ENCODE assay signal across 13 cellular contexts in the genomic region with DNA sequence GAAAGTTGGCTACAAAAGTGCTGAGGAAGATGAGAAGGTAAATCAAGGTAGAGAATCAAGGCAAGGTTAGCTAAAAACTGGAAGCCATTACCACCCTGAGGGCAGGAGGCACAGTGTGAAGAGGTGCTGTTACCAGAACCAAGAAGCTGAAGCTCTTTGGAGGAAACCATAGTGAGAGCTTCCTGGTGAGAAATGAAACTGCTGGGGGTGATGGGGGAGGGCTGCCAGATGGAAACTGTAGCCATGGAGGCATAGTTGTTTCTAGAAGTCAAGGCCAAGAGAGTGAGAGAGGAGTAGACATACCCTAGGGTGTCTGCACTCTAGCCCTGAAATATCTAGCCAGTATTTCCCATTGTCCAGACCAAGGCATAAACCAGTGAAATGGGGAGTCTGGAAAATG. TPM values are rescaled to one million over a fixed set of nuclear protein-coding genes. Genes with fewer than 3 reads are reported as not detected.
DNase-seq lines count a peak whose midpoint lies in the region; ATAC-seq and TF ChIP-seq lines count a peak whose summit lies in the region.
"Had no signal": no experiment of that assay in that cellular context is flagged by ENCODE, and none has a peak within 500 bp of the region (broad histone marks: within the 10 kb centered on the region; RNA-seq: fewer than 3 reads in every experiment).

No MANE protein-coding gene starts in this region.

- H3K27me3 ChIP-seq in esophagus squamous epithelium: peaks cover 0 to 3% (median 0%) of the 10 kb centered on the region in 4 donors
- H3K27me3 ChIP-seq in H7 (ENCODE audit: control insufficient read depth, insufficient read depth, low read length): no peaks in the 10 kb centered on the region; the same call in 1 of the 2 replicates
- H3K27me3 ChIP-seq: BLaER1 treated with 17β-estradiol and CSF1 and Interleukin-3, amounts not matched to agents 10 nM and 100 nM had no signal

- H3K4me3 ChIP-seq in GM12865 (ENCODE audit: low read depth, low read length) (no peak overlapping the region), esophagus squamous epithelium (no peak overlapping the region), H7 (ENCODE audit: insufficient read depth, low read depth, low read length) (no peak overlapping the region)
- H3K4me3 ChIP-seq: BLaER1 treated with 17β-estradiol and CSF1 and Interleukin-3, amounts not matched to agents 10 nM and 100 nM had no signal

- peak; percentile 78 for ATAC-seq in GM19328 (IDR thresholded peaks at IDR 0.05; ENCODE audit: unreplicated experiment)
- ATAC-seq in HG02870 (IDR thresholded peaks at IDR 0.05; ENCODE audit: unreplicated experiment): peak; percentile 64

- TF ChIP-seq POLR2A in esophagus squamous epithelium (IDR thresholded peaks at IDR 0.05): no peak

- no peaks in the 10 kb centered on the region for H3K4me1 ChIP-seq in esophagus squamous epithelium

- H3K9me3 ChIP-seq in esophagus squamous epithelium: no peaks in the 10 kb centered on the region
- H3K9me3 ChIP-seq: BLaER1 treated with 17β-estradiol and CSF1 and Interleukin-3, amounts not matched to agents 10 nM and 100 nM had no signal

- TF ChIP-seq CTCF in GM12865 (IDR thresholded peaks at IDR 0.05; ENCODE audit: insufficient read depth, low read depth, low read length, missing control alignments): no peak
- TF ChIP-seq CTCF in esophagus squamous epithelium (IDR thresholded peaks at IDR 0.05): no peak

- DNase-seq in GM12865 (ENCODE audit: low read depth) (peak; percentile 66), KBM-7 (peak; percentile 3), dedifferentiated amniotic fluid mesenchymal stem cell (ENCODE audit: extremely low spot score) (no peak), esophagus squamous epithelium (lab: John Stamatoyannopoulos, UW) (no peak), NCI-H82 treated with DMSO at 0.1 percent for 48 hours (lab: John Stamatoyannopoulos, UW; ENCODE audit: unreplicated experiment) (no peak), H7 (no peak)
- DNase-seq: activated CD4-positive, alpha-beta T cell treated with anti-CD3 and anti-CD28 coated beads, Interleukin-2, amount 50 U/mL, for 4 hours; head of caudate nucleus; NCI-H1092; RPMI8226 had no signal

- H3K36me3 ChIP-seq in esophagus squamous epithelium (no peaks in the 10 kb centered on the region), H7 (replicated peaks; ENCODE audit: control insufficient read depth, insufficient read depth, low read length) (no peaks in the 10 kb centered on the region)
- H3K36me3 ChIP-seq: BLaER1 treated with 17β-estradiol and CSF1 and Interleukin-3, amounts not matched to agents 10 nM and 100 nM had no signal

- no peak overlapping the region for H3K27ac ChIP-seq in esophagus squamous epithelium

- in situ Hi-C loops in KBM-7 (cut with MboI; ENCODE audit: low pct_unique_long_range_greater_than_20kb, low sequenced_read_pairs): no loop called here

- intact Hi-C loops in esophagus squamous epithelium (cut with DNase I): no loop called here

RNA-seq across cellular contexts. Expression of a gene that starts 28.7 kb away (rescaled TPM):
- 10 to 100 TPM in 2 of 4 donors, 1 to 10 TPM in 2; 3.1 to 33.0 (median 7.6) TPM for total RNA-seq in esophagus squamous epithelium
- total RNA-seq in H7 (2014; rRNA removed; shearing (Covaris generic)): not detected in 2 replicates

RNA-seq across cellular contexts. Expression of a gene that starts 58.1 kb away (rescaled TPM):
- total RNA-seq in esophagus squamous epithelium: 10 to 100 TPM in 1 of 4 donors, 1 to 10 TPM in 2, under 1 TPM in 1; 0.11 to 13.6 (median 4.4) TPM
- 0.48 TPM in 1 of 2 replicates, not detected in the other for total RNA-seq in H7 (2014; rRNA removed; shearing (Covaris generic))

Comparison
In these comparisons a context has a peak if more than half of its experiments do, and no peak if none do; other contexts are left out.
1. DNase-seq: peak in GM12865 (single experiment) and KBM-7 (single experiment); none in dedifferentiated amniotic fluid mesenchymal stem cell (single experiment), esophagus squamous epithelium (single experiment), NCI-H82 treated with DMSO at 0.1 percent for 48 hours (single experiment) and H7 (single experiment).